In genomic region chr1:171032822-171033702, GRCh38 we compare ENCODE assay signal across 31 cellular contexts. TPM values are rescaled to one million over a fixed set of nuclear protein-coding genes. Genes with fewer than 3 reads are reported as not detected.
DNase-seq lines count a peak whose midpoint lies in the region; ATAC-seq, FAIRE-seq and TF ChIP-seq lines count a peak whose summit lies in the region.
"Had no signal": no experiment of that assay in that cellular context is flagged by ENCODE, and none has a peak within 500 bp of the region (broad histone marks: within the 10 kb centered on the region; RNA-seq: fewer than 3 reads in every experiment).

No MANE protein-coding gene starts in this region.

- no peak overlapping the region for H3K27ac ChIP-seq in HUES64 (ENCODE audit: low read depth, low read length)
- H3K27ac ChIP-seq in kidney (ENCODE audit: low read depth in 2 of 2, low read length in 2 of 2) = no peak overlapping the region
- H3K27ac ChIP-seq: BLaER1, brain microvascular endothelial cell, dorsolateral prefrontal cortex, gastroesophageal sphincter, right lobe of liver, spleen, thoracic aorta, VCaP had no signal

- no peak for TF ChIP-seq CTCF in kidney (IDR thresholded peaks at IDR 0.05; ENCODE audit: borderline replicate concordance, extremely low read depth, insufficient read depth)

- H3K9ac ChIP-seq in HUES64 (ENCODE audit: low read depth, low read length) (peak overlapping the region; percentile 2; the same call in 1 of the 2 replicates), kidney (ENCODE audit: low read length in 2 of 2) (no peak overlapping the region)
- H3K9ac ChIP-seq: BLaER1 had no signal

- FAIRE-seq in kidney (lab: Jason Lieb, UNC) = no peak
- FAIRE-seq: endothelial cell of umbilical vein, islet of Langerhans had no signal

- DNase-seq in ecto neural progenitor cell (ENCODE audit: low spot score) (peak; percentile 51), kidney (peak; percentile 49), Kasumi-1 (lab: John Stamatoyannopoulos, UW) (no peak)
- no peak for DNase-seq in activated CD4-positive, alpha-beta T cell treated with anti-CD3 and anti-CD28 coated beads for 48 hours
- DNase-seq: activated CD4-positive, alpha-beta T cell treated with anti-CD3 and anti-CD28 coated beads, Interleukin-2, amount 10 ng/mL, durations not matched to agents 24 days and 14 days; activated CD8-positive, alpha-beta memory T cell treated with anti-CD3 and anti-CD28 coated beads for 24 hours; activated T-cell treated with anti-CD3 and anti-CD28 coated beads for 4 hours; amniotic stem cell; brain microvascular endothelial cell; dorsolateral prefrontal cortex; GDM1; left ventricle myocardium superior; NCI-H1436; right lobe of liver; RPMI8226; spleen; stimulated activated CD4-positive, alpha-beta T cell treated with anti-CD3 and anti-CD28 coated beads, Interleukin-2, amount 100 ng/mL, for 24 hours; stimulated activated naive CD8-positive, alpha-beta T cell treated with anti-CD3 and anti-CD28 coated beads, Interleukin-15, amount 100 ng/mL, for 72 hours; T1000 had no signal

- no peaks in the 10 kb centered on the region for H3K27me3 ChIP-seq in HUES64 (ENCODE audit: insufficient read depth, low read length)
- H3K27me3 ChIP-seq: BLaER1, brain microvascular endothelial cell, right lobe of liver had no signal

- 73% methylated on average over 14 of the region's 14 CpGs for WGBS in HUES64

- ATAC-seq in HG02759 (IDR thresholded peaks at IDR 0.05; ENCODE audit: unreplicated experiment) = no peak
- no peak for ATAC-seq in HG02798 (IDR thresholded peaks at IDR 0.05; ENCODE audit: poor library complexity, unreplicated experiment)
- ATAC-seq: gastroesophageal sphincter; left ventricle myocardium superior; right lobe of liver; stimulated activated naive CD8-positive, alpha-beta T cell treated with anti-CD3 and anti-CD28 coated beads, Interleukin-15, amount 100 ng/mL, for 72 hours had no signal

- H3K4me1 ChIP-seq in HUES64 (ENCODE audit: insufficient read depth, low read length) (peaks cover 12% of the 10 kb centered on the region), kidney (ENCODE audit: control insufficient read depth in 1 of 2, insufficient read depth in 1 of 2, low read depth in 1 of 2, low read length in 2 of 2) (no peaks in the 10 kb centered on the region)
- H3K4me1 ChIP-seq: BLaER1, gastroesophageal sphincter, right lobe of liver, spleen had no signal

- H3K9me3 ChIP-seq in HUES64 (ENCODE audit: insufficient read depth, low read depth, low read length) (no peaks in the 10 kb centered on the region), kidney (ENCODE audit: control insufficient read depth in 1 of 2, low read length in 2 of 2) (no peaks in the 10 kb centered on the region)
- H3K9me3 ChIP-seq: BLaER1, gastroesophageal sphincter, right lobe of liver, thoracic aorta had no signal

- peak overlapping the region; percentile 26; the same call in 1 of the 2 replicates for H3K4me3 ChIP-seq in HUES64 (ENCODE audit: low read length)
- H3K4me3 ChIP-seq in kidney (ENCODE audit: low read length in 2 of 2) = no peak overlapping the region
- H3K4me3 ChIP-seq: BLaER1, dorsolateral prefrontal cortex, gastroesophageal sphincter, right lobe of liver, spleen, thoracic aorta had no signal

- intact Hi-C loops in kidney (cut with DNase I) = no loop called here

- H3K36me3 ChIP-seq in HUES64 (ENCODE audit: insufficient read depth, low read length) (no peaks in the 10 kb centered on the region), kidney (ENCODE audit: control insufficient read depth in 1 of 2, insufficient read depth in 2 of 2, low read length in 2 of 2) (no peaks in the 10 kb centered on the region)
- H3K36me3 ChIP-seq: BLaER1, brain microvascular endothelial cell, gastroesophageal sphincter, spleen, thoracic aorta had no signal

RNA-seq across cellular contexts. Expression of gene FMO3, which starts 57.6 kb away (rescaled TPM):
- polyA plus RNA-seq in HUES64 (2013, experiment 1 of 2) = not detected
- not detected for polyA plus RNA-seq in HUES64 (2013, experiment 2 of 2)
- total RNA-seq in kidney = 19.3 TPM
- polyA plus RNA-seq in kidney (ENCODE audit: insufficient read depth, low read depth, low replicate concordance) = 7.7 TPM
- total RNA-seq: activated CD4-positive, alpha-beta T cell treated with anti-CD3 and anti-CD28 coated beads, Interleukin-2, amount 10 ng/mL, durations not matched to agents 24 days and 14 days; activated T-helper 2 cell treated with anti-CD3 and anti-CD28 coated beads, Interferon-gamma antibody, Interleukin-2, Interleukin-4, amounts not matched to agents 10 μg/mL and 5 μg/mL and 100 μg/mL, durations not matched to agents 14 hours and 24 hours and 36 hours; cerebellum; endothelial cell of umbilical vein; OCI-LY7 had no signal
- polyA plus RNA-seq: endothelial cell of umbilical vein had no signal

Comparison
In these comparisons a context has a peak if more than half of its experiments do, and no peak if none do; other contexts are left out.
1. DNase-seq: peak in ecto neural progenitor cell (single experiment) and kidney (single experiment); none in Kasumi-1 (0 of 2) and activated CD4-positive, alpha-beta T cell treated with anti-CD3 and anti-CD28 coated beads for 48 hours (single experiment).